8 cellular contexts compared by ENCODE assay signal in the genomic region with DNA sequence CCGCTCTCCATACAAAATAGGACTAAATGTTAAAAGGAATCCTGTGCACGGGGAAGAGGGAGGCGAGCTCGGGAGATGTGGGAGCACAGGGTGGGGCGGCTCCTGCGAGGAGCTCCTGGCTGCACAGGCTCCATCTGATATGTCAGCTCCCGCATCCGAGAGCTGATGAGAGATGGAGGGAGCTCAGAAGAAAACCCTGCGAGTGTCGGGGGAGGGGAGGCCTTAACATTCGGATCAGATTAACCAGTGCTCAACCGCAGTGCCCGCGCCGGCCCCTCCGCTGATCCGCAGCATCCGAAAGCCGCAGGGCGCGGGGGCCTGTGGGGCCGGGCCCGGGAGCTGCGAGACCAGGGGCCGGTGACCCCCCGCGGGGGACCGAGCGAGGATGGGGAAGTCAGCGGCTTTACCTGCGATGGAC. TPM values are rescaled to one million over a fixed set of nuclear protein-coding genes. Genes with fewer than 3 reads are reported as not detected.
A peak's percentile ranks its signal among the peaks of the same experiment; 100 is the strongest.
DNase-seq lines count a peak whose midpoint lies in the region; ATAC-seq and TF ChIP-seq lines count a peak whose summit lies in the region.

No MANE protein-coding gene starts in this region.

- H3K36me3 ChIP-seq in endocrine pancreas (ENCODE audit: control insufficient read depth, insufficient read depth, low read length) = no peaks in the 10 kb centered on the region
- H3K36me3 ChIP-seq in tibial nerve = no peaks in the 10 kb centered on the region

- no peak overlapping the region for H3K27ac ChIP-seq in HL-60 (replicated peaks)
- H3K27ac ChIP-seq in tibial nerve = peak overlapping the region in 1 of 4 donors; percentile 47

- CTCF ChIA-PET in WTC11 (lab: Charles Lee) = interaction anchor here (0.6 to 2.3 kb wide), 18 partner anchors 10 to 253 kb away, joined by 3 to 19 read pairs (median 4); a partner anchor contains a TSS

- ATAC-seq in GM18909 (IDR thresholded peaks at IDR 0.05; ENCODE audit: poor library complexity, unreplicated experiment) = peak; percentile 24
- ATAC-seq in WTC11 = peak; percentile 7

- peak overlapping the region; percentile 96 for H3K4me3 Mint-ChIP-seq in WTC11
- H3K4me3 Mint-ChIP-seq in mesothelial cell of epicardium = peak overlapping the region; percentile 89

- H3K4me1 Mint-ChIP-seq in WTC11 = peaks cover 45% of the 10 kb centered on the region
- peaks cover 13% of the 10 kb centered on the region for H3K4me1 Mint-ChIP-seq in mesothelial cell of epicardium

- H3K27me3 ChIP-seq in HL-60 (ENCODE audit: insufficient read depth, poor library complexity, severe bottlenecking) = peaks cover 26% of the 10 kb centered on the region
- no peaks in the 10 kb centered on the region for H3K27me3 ChIP-seq in endocrine pancreas (ENCODE audit: control insufficient read depth, insufficient read depth, low read length)
- peaks cover 0 to 13% of the 10 kb centered on the region in 2 donors for H3K27me3 ChIP-seq in tibial nerve

- peak overlapping the region; percentile 65 for H3K9ac ChIP-seq in endocrine pancreas (ENCODE audit: control insufficient read depth, insufficient read depth, low read length)

- WGBS in tibial nerve, 2 donors = 0 to 2% methylated on average over 17 to 20 of the region's 31 CpGs

- H3K27ac Mint-ChIP-seq in WTC11 = no peak overlapping the region
- peak overlapping the region; percentile 74 for H3K27ac Mint-ChIP-seq in mesothelial cell of epicardium

- peak; percentile 55 for DNase-seq in AG20443 (ENCODE audit: low spot score)
- DNase-seq in HL-60 (ENCODE audit: low read depth in 1 of 2, low spot score in 1 of 2) = no peak
- DNase-seq in WTC11 (ENCODE audit: low spot score) = no peak
- DNase-seq in mesothelial cell of epicardium (ENCODE audit: low spot score in 2 of 2, unreplicated experiment in 2 of 2) = peak in 1 of 2 experiments; percentile 49
- DNase-seq in tibial nerve (ENCODE audit: low spot score in 2 of 2) = no peak
- no peak for DNase-seq in HT-29 (ENCODE audit: low spot score)

- peak overlapping the region; percentile 27 for H3K4me3 ChIP-seq in HL-60 (replicated peaks; ENCODE audit: insufficient read depth, low read length)
- H3K4me3 ChIP-seq in endocrine pancreas (ENCODE audit: control insufficient read depth, insufficient read depth, low read length) = peak overlapping the region; percentile 82
- peak overlapping the region; percentile 49 to 76 (median 63) for H3K4me3 ChIP-seq in tibial nerve

- H3K4me1 ChIP-seq in endocrine pancreas (ENCODE audit: control insufficient read depth, insufficient read depth, low read length) (peaks cover 21% of the 10 kb centered on the region), tibial nerve (peaks cover 0 to 24% (median 10%) of the 10 kb centered on the region in 4 donors)

- POLR2A ChIA-PET in WTC11 (lab: Charles Lee) = interaction anchor here (1.1 to 1.5 kb wide), 2 partner anchors 58 to 160 kb away, joined by 3 read pairs; a partner anchor contains a TSS

- no peak for TF ChIP-seq POLR2A in tibial nerve (IDR thresholded peaks at IDR 0.05)

- no peaks in the 10 kb centered on the region for H3K36me3 Mint-ChIP-seq in WTC11
- H3K36me3 Mint-ChIP-seq in mesothelial cell of epicardium = no peaks in the 10 kb centered on the region

- TF ChIP-seq EP300 in tibial nerve (IDR thresholded peaks at IDR 0.05) = no peak

- H3K27me3 Mint-ChIP-seq in WTC11 (ENCODE audit: low read depth) (peaks cover 8% of the 10 kb centered on the region), mesothelial cell of epicardium (ENCODE audit: low read depth) (peaks cover 14% of the 10 kb centered on the region)

- TF ChIP-seq CTCF in HL-60 (IDR thresholded peaks at IDR 0.05; ENCODE audit: insufficient read depth, low read length) = no peak
- no peak; the same call in 1 of the 2 replicates for TF ChIP-seq CTCF in WTC11 (IDR thresholded peaks at IDR 0.05)
- TF ChIP-seq CTCF in mesothelial cell of epicardium (IDR thresholded peaks at IDR 0.05; ENCODE audit: unreplicated experiment) = no peak
- no peak for TF ChIP-seq CTCF in tibial nerve (IDR thresholded peaks at IDR 0.05)

- H3K9me3 Mint-ChIP-seq in WTC11 (no peaks in the 10 kb centered on the region), mesothelial cell of epicardium (no peaks in the 10 kb centered on the region)

- H3K9me3 ChIP-seq in endocrine pancreas (ENCODE audit: control insufficient read depth, low read length) (no peaks in the 10 kb centered on the region), tibial nerve (no peaks in the 10 kb centered on the region)

TF ChIP-seq in WTC11, 78 proteins besides CTCF, POLR2A, EP300 and RAD21:
- no peak for TF ChIP-seq PRRX2 (CRISPR knock-in tag; IDR thresholded peaks at IDR 0.05)
- TF ChIP-seq SOX15 (CRISPR knock-in tag; IDR thresholded peaks at IDR 0.05) = no peak
- TF ChIP-seq, protein P1, sequence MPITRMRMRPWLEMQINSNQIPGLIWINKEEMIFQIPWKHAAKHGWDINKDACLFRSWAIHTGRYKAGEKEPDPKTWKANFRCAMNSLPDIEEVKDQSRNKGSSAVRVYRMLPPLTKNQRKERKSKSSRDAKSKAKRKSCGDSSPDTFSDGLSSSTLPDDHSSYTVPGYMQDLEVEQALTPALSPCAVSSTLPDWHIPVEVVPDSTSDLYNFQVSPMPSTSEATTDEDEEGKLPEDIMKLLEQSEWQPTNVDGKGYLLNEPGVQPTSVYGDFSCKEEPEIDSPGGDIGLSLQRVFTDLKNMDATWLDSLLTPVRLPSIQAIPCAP (CRISPR knock-in tag; IDR thresholded peaks at IDR 0.05) = 0 out of 2 replicates have a peak, but pooled peaks have one; percentile 3
- TF ChIP-seq SP1 (CRISPR knock-in tag; conservative IDR thresholded peaks at IDR 0.05) = no peak
- TF ChIP-seq IRF2 (CRISPR knock-in tag; IDR thresholded peaks at IDR 0.05; ENCODE audit: borderline replicate concordance, low read depth) = no peak

RNA-seq across cellular contexts. Expression of a gene that starts 0.6 kb away (rescaled TPM):
- total RNA-seq in WTC11 (2021) (8.5 to 10.1 TPM (median 9.0 TPM) in 3 replicates), mesothelial cell of epicardium (3.3 to 3.6 TPM (median 3.6 TPM) in 3 replicates), tibial nerve (1 to 10 TPM in 3 of 4 donors, under 1 TPM in 1; 0.90 to 2.4 (median 1.4) TPM)
- total RNA-seq in HT-29 (2014; rRNA removed; shearing (Covaris generic)) = not detected in 2 replicates

RNA-seq across cellular contexts. Expression of a gene that starts 57.7 kb away (rescaled TPM):
- total RNA-seq in WTC11 (2021) = 47.2 to 51.0 TPM (median 49.4 TPM) in 3 replicates
- total RNA-seq in mesothelial cell of epicardium = 12.0 to 13.5 TPM (median 12.1 TPM) in 3 replicates
- total RNA-seq in tibial nerve = 10 to 100 TPM in 1 of 4 donors, 1 to 10 TPM in 1, under 1 TPM in 1, not detected in 1; 0.66 to 15.9 (median 2.4) TPM
- total RNA-seq in HT-29 (2014; rRNA removed; shearing (Covaris generic)) = 13.5 TPM in 2 replicates

Comparison
In these comparisons a context has a peak if more than half of its experiments do, and no peak if none do; other contexts are left out.
1. H3K4me3 ChIP-seq: peak in every context shown above with its lines; median percentile 82 in endocrine pancreas; 63 in tibial nerve; 27 in HL-60.